In the genomic region with DNA sequence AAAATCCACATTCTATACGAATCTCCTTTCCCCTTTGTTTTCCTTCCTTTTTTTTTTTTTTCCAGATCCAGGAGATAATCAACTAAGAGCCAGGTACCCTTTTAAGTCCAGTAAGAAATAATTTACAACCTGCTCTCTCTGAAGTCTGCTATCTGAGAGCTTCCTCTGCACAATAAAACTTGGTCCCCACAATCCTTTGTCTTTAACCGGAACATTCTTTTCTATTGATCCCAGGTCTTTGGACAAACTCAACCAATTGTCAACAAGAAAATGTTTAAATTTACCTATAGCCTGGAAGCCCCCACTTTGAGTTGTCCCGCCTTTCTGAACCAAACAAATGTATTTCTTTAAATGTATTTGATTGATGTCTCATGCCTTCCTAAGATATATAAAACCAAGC, we compare ENCODE assay signal across 10 cellular contexts. TPM values are rescaled to one million over a fixed set of nuclear protein-coding genes. Genes with fewer than 3 reads are reported as not detected.
"Had no signal": no experiment of that assay in that cellular context is flagged by ENCODE, and none has a peak within 500 bp of the region (broad histone marks: within the 10 kb centered on the region; RNA-seq: fewer than 3 reads in every experiment).

No MANE protein-coding gene starts in this region.

RNA-seq across cellular contexts. Expression of a gene that starts 35.4 kb away (rescaled TPM):
- total RNA-seq: natural killer cell treated with Interleukin-12 subunit alpha and Interleukin-12 subunit beta and Interleukin-15 and Interleukin-18, amount 100 ng/mL, for 72 hours; posterior vena cava; pulmonary artery endothelial cell; right atrium auricular region; skeletal muscle tissue; smooth muscle cell; tibial nerve; vagina had no signal
- polyA plus RNA-seq: heart right ventricle; naive thymus-derived CD4-positive, alpha-beta T cell; smooth muscle cell had no signal
